ENCODE assay signal across 16 cellular contexts in genomic region chr18:59352250-59352855, GRCh38. TPM values are rescaled to one million over a fixed set of nuclear protein-coding genes. Genes with fewer than 3 reads are reported as not detected.
DNase-seq lines count a peak whose midpoint lies in the region; ATAC-seq lines count a peak whose summit lies in the region.
"Had no signal": no experiment of that assay in that cellular context is flagged by ENCODE, and none has a peak within 500 bp of the region (broad histone marks: within the 10 kb centered on the region; RNA-seq: fewer than 3 reads in every experiment).

No MANE protein-coding gene starts in this region.

- no peak overlapping the region for H4K8ac ChIP-seq in mesendoderm (ENCODE audit: low read depth, low read length)

- H3K4ac ChIP-seq in mesendoderm (ENCODE audit: low read depth, low read length): no peak overlapping the region

- no peak overlapping the region for H3K4me3 Mint-ChIP-seq in stimulated activated naive CD8-positive, alpha-beta T cell treated with anti-CD3 and anti-CD28 coated beads, Interleukin-15, Interleukin-2, amounts not matched to agents 100 ng/mL and 50 ng/mL, for 24 hours
- H3K4me3 Mint-ChIP-seq in activated T-helper 2 cell treated with anti-CD3 and anti-CD28 coated beads, Interferon-gamma antibody, Interleukin-2, Interleukin-4, amounts not matched to agents 10 μg/mL and 5 μg/mL and 100 μg/mL, durations not matched to agents 14 hours and 24 hours and 36 hours (ENCODE audit: low read depth): no peak overlapping the region

- peaks cover 2% of the 10 kb centered on the region for H3K79me1 ChIP-seq in mesendoderm (ENCODE audit: low read length)

- no peak overlapping the region for H3K4me3 ChIP-seq in mesendoderm (ENCODE audit: low read length)
- H3K4me3 ChIP-seq: gastrocnemius medialis, lower lobe of right lung had no signal

- H2BK120ac ChIP-seq in mesendoderm (ENCODE audit: low read depth, low read length): no peak overlapping the region

- no peak overlapping the region for H3K9ac ChIP-seq in mesendoderm (ENCODE audit: low read length)

- ATAC-seq in stimulated activated naive CD8-positive, alpha-beta T cell treated with anti-CD3 and anti-CD28 coated beads, Interleukin-15, Interleukin-2, amounts not matched to agents 100 U/mL and 50 U/mL, for 24 hours: no peak
- peak; percentile 46 for ATAC-seq in HG03565 (IDR thresholded peaks at IDR 0.05; ENCODE audit: unreplicated experiment)
- ATAC-seq: activated CD4-positive, CD25-positive, alpha-beta regulatory T cell treated with anti-CD3 and anti-CD28 coated beads, Interleukin-2, amount 50 U/mL, for 24 hours; gastrocnemius medialis; naive thymus-derived CD4-positive, alpha-beta T cell had no signal

- H3K4me1 Mint-ChIP-seq in stimulated activated naive CD8-positive, alpha-beta T cell treated with anti-CD3 and anti-CD28 coated beads, Interleukin-15, Interleukin-2, amounts not matched to agents 100 ng/mL and 50 ng/mL, for 24 hours (ENCODE audit: low read depth): peaks cover 38% of the 10 kb centered on the region
- H3K4me1 Mint-ChIP-seq in activated T-helper 2 cell treated with anti-CD3 and anti-CD28 coated beads, Interferon-gamma antibody, Interleukin-2, Interleukin-4, amounts not matched to agents 10 μg/mL and 5 μg/mL and 100 μg/mL, durations not matched to agents 14 hours and 24 hours and 36 hours (ENCODE audit: low read depth): peaks cover 37% of the 10 kb centered on the region

- H4K5ac ChIP-seq in mesendoderm (ENCODE audit: low read length): no peak overlapping the region

- no peaks in the 10 kb centered on the region for H3K4me1 ChIP-seq in mesendoderm (ENCODE audit: control insufficient read depth, low read depth, low read length)

- peaks cover 86% of the 10 kb centered on the region for H3K36me3 Mint-ChIP-seq in stimulated activated naive CD8-positive, alpha-beta T cell treated with anti-CD3 and anti-CD28 coated beads, Interleukin-15, Interleukin-2, amounts not matched to agents 100 ng/mL and 50 ng/mL, for 24 hours (ENCODE audit: low read depth)
- peaks cover 84% of the 10 kb centered on the region for H3K36me3 Mint-ChIP-seq in activated T-helper 2 cell treated with anti-CD3 and anti-CD28 coated beads, Interferon-gamma antibody, Interleukin-2, Interleukin-4, amounts not matched to agents 10 μg/mL and 5 μg/mL and 100 μg/mL, durations not matched to agents 14 hours and 24 hours and 36 hours (ENCODE audit: low read depth)

- no peak overlapping the region for H3K4me2 ChIP-seq in mesendoderm (ENCODE audit: low read length)

- H3K79me2 ChIP-seq in mesendoderm (ENCODE audit: control insufficient read depth, insufficient read depth, low read length): peaks cover 3% of the 10 kb centered on the region

- WGBS in mesendoderm (ENCODE audit: extremely low coverage, insufficient coverage, low lambda C conversion rate): no CpG with 5 or more reads among the region's 3 CpGs

- DNase-seq in stimulated activated naive CD8-positive, alpha-beta T cell treated with anti-CD3 and anti-CD28 coated beads, Interleukin-15, Interleukin-2, amounts not matched to agents 100 U/mL and 50 U/mL, for 24 hours: no peak
- DNase-seq in activated T-helper 2 cell treated with anti-CD3 and anti-CD28 coated beads, Interferon-gamma antibody, Interleukin-2, Interleukin-4, amounts not matched to agents 10 μg/mL and 5 μg/mL and 100 μg/mL, durations not matched to agents 14 hours and 24 hours and 36 hours (ENCODE audit: low spot score): no peak
- no peak for DNase-seq in mesendoderm
- DNase-seq in NOMO-1 treated with dmso at 0.1 percent for 144 hours (lab: John Stamatoyannopoulos, UW; ENCODE audit: unreplicated experiment): no peak
- DNase-seq in NCI-H2196 treated with DMSO at 0.1 percent for 48 hours (lab: John Stamatoyannopoulos, UW; ENCODE audit: unreplicated experiment): no peak
- DNase-seq: gastrocnemius medialis; lower lobe of right lung; naive thymus-derived CD4-positive, alpha-beta T cell; NCI-H1930; NCI-H526 had no signal

- H3K9me3 Mint-ChIP-seq in stimulated activated naive CD8-positive, alpha-beta T cell treated with anti-CD3 and anti-CD28 coated beads, Interleukin-15, Interleukin-2, amounts not matched to agents 100 ng/mL and 50 ng/mL, for 24 hours: no peaks in the 10 kb centered on the region
- H3K9me3 Mint-ChIP-seq in activated T-helper 2 cell treated with anti-CD3 and anti-CD28 coated beads, Interferon-gamma antibody, Interleukin-2, Interleukin-4, amounts not matched to agents 10 μg/mL and 5 μg/mL and 100 μg/mL, durations not matched to agents 14 hours and 24 hours and 36 hours: no peaks in the 10 kb centered on the region
- H3K9me3 Mint-ChIP-seq: naive thymus-derived CD4-positive, alpha-beta T cell had no signal

- no peaks in the 10 kb centered on the region for H3K27me3 ChIP-seq in mesendoderm (ENCODE audit: insufficient read depth, low read length, poor library complexity)
- H3K27me3 ChIP-seq: gastrocnemius medialis had no signal

- no peaks in the 10 kb centered on the region for H3K27me3 Mint-ChIP-seq in stimulated activated naive CD8-positive, alpha-beta T cell treated with anti-CD3 and anti-CD28 coated beads, Interleukin-15, Interleukin-2, amounts not matched to agents 100 ng/mL and 50 ng/mL, for 24 hours
- H3K27me3 Mint-ChIP-seq in activated T-helper 2 cell treated with anti-CD3 and anti-CD28 coated beads, Interferon-gamma antibody, Interleukin-2, Interleukin-4, amounts not matched to agents 10 μg/mL and 5 μg/mL and 100 μg/mL, durations not matched to agents 14 hours and 24 hours and 36 hours (ENCODE audit: low read depth): no peaks in the 10 kb centered on the region
- H3K27me3 Mint-ChIP-seq: naive thymus-derived CD4-positive, alpha-beta T cell had no signal

- no peak overlapping the region for H2BK5ac ChIP-seq in mesendoderm (ENCODE audit: low read length)

- no peak overlapping the region for H2AK5ac ChIP-seq in mesendoderm (ENCODE audit: low read length)

- H3K56ac ChIP-seq in mesendoderm (ENCODE audit: low read length): no peak overlapping the region

- H3K18ac ChIP-seq in mesendoderm (ENCODE audit: low read length): no peak overlapping the region

- no peak overlapping the region for H2BK15ac ChIP-seq in mesendoderm (replicated peaks; ENCODE audit: low read depth)

- no peak overlapping the region for H3K27ac ChIP-seq in mesendoderm (ENCODE audit: low read depth, low read length)
- H3K27ac ChIP-seq: epithelial cell of prostate, gastrocnemius medialis, lower lobe of right lung had no signal

- H3K23ac ChIP-seq in mesendoderm (ENCODE audit: low read length): no peak overlapping the region

- peak overlapping the region; percentile 28 for H3K27ac Mint-ChIP-seq in stimulated activated naive CD8-positive, alpha-beta T cell treated with anti-CD3 and anti-CD28 coated beads, Interleukin-15, Interleukin-2, amounts not matched to agents 100 ng/mL and 50 ng/mL, for 24 hours
- peak overlapping the region; percentile 22 for H3K27ac Mint-ChIP-seq in activated T-helper 2 cell treated with anti-CD3 and anti-CD28 coated beads, Interferon-gamma antibody, Interleukin-2, Interleukin-4, amounts not matched to agents 10 μg/mL and 5 μg/mL and 100 μg/mL, durations not matched to agents 14 hours and 24 hours and 36 hours

- H3K36me3 ChIP-seq in mesendoderm (ENCODE audit: control insufficient read depth, insufficient read depth, low read length): peaks cover 5% of the 10 kb centered on the region

- intact Hi-C loops in activated T-helper 2 cell treated with anti-CD3 and anti-CD28 coated beads, Interferon-gamma antibody, Interleukin-2, Interleukin-4, amounts not matched to agents 10 μg/mL and 5 μg/mL and 100 μg/mL, durations not matched to agents 14 hours and 24 hours and 36 hours (cut with micrococcal nuclease): no loop called here

RNA-seq across cellular contexts. Expression of gene LMAN1, which starts 6.7 kb away (rescaled TPM):
- 141 and 146 TPM in 2 replicates for total RNA-seq in activated T-helper 2 cell treated with anti-CD3 and anti-CD28 coated beads, Interferon-gamma antibody, Interleukin-2, Interleukin-4, amounts not matched to agents 10 μg/mL and 5 μg/mL and 100 μg/mL, durations not matched to agents 14 hours and 24 hours and 36 hours
- polyA plus RNA-seq in mesendoderm (2013, experiment 1 of 2): 65.8 TPM
- 62.7 TPM for polyA plus RNA-seq in mesendoderm (2013, experiment 2 of 2)

RNA-seq across cellular contexts. Expression of gene CPLX4, which starts 33.9 kb away (rescaled TPM):
- not detected in 2 replicates for total RNA-seq in activated T-helper 2 cell treated with anti-CD3 and anti-CD28 coated beads, Interferon-gamma antibody, Interleukin-2, Interleukin-4, amounts not matched to agents 10 μg/mL and 5 μg/mL and 100 μg/mL, durations not matched to agents 14 hours and 24 hours and 36 hours
- polyA plus RNA-seq in mesendoderm (2013, experiment 1 of 2): not detected
- not detected for polyA plus RNA-seq in mesendoderm (2013, experiment 2 of 2)
- total RNA-seq: astrocyte; gastrocnemius medialis; lower lobe of right lung; MCF 10A; naive thymus-derived CD4-positive, alpha-beta T cell had no signal
- polyA plus RNA-seq: naive thymus-derived CD4-positive, alpha-beta T cell had no signal
